In genomic region chr20:51542033-51542893, GRCh38 we compare ENCODE assay signal across 8 cellular contexts. TPM values are rescaled to one million over a fixed set of nuclear protein-coding genes. Genes with fewer than 3 reads are reported as not detected.
A peak's percentile ranks its signal among the peaks of the same experiment; 100 is the strongest.
DNase-seq lines count a peak whose midpoint lies in the region; ATAC-seq and TF ChIP-seq lines count a peak whose summit lies in the region.

Gene NFATC2 (minus strand): TSS chr20:51542719. CDS start chr20:51542499, 220 bp downstream.

- H3K36me3 ChIP-seq in liver (ENCODE audit: control insufficient read depth in 4 of 4, insufficient read depth in 3 of 4, low read depth in 1 of 4, low read length in 3 of 4): no peaks in the 10 kb centered on the region

- peak within 1 kb of the TSS; percentile 29 to 78 for H3K9ac ChIP-seq in liver (ENCODE audit: low read depth in 1 of 2, low read length in 2 of 2)

- H3K9me3 ChIP-seq in liver (ENCODE audit: control insufficient read depth in 4 of 4, low read length in 3 of 4): no peaks in the 10 kb centered on the region

- peak; percentile 47 for ATAC-seq in HG03280 (IDR thresholded peaks at IDR 0.05; ENCODE audit: unreplicated experiment)
- ATAC-seq in stimulated activated effector memory CD8-positive, alpha-beta T cell treated with anti-CD3 and anti-CD28 coated beads, Interleukin-12 subunit alpha, Interleukin-12 subunit beta, amount 100 ng/mL, for 72 hours: peak; percentile 66
- ATAC-seq in GM18858 (IDR thresholded peaks at IDR 0.05; ENCODE audit: unreplicated experiment): no peak

- 2% methylated on average over 72 of the region's 73 CpGs for WGBS in liver

- peak within 1 kb of the TSS; percentile 92 for H3K27ac Mint-ChIP-seq in stimulated activated effector memory CD8-positive, alpha-beta T cell treated with anti-CD3 and anti-CD28 coated beads, Interleukin-12 subunit alpha, Interleukin-12 subunit beta, amount 100 ng/mL, for 72 hours

- TF ChIP-seq RAD21 in liver (IDR thresholded peaks at IDR 0.05): peak; percentile 40 to 45

- peak within 1 kb of the TSS; percentile 95 for H3K4me3 Mint-ChIP-seq in stimulated activated effector memory CD8-positive, alpha-beta T cell treated with anti-CD3 and anti-CD28 coated beads, Interleukin-12 subunit alpha, Interleukin-12 subunit beta, amount 100 ng/mL, for 72 hours

- in situ Hi-C loops in astrocyte of the cerebellum (cut with HindIII; ENCODE audit: low sequenced_read_pairs): no loop called here

- H3K36me3 Mint-ChIP-seq in stimulated activated effector memory CD8-positive, alpha-beta T cell treated with anti-CD3 and anti-CD28 coated beads, Interleukin-12 subunit alpha, Interleukin-12 subunit beta, amount 100 ng/mL, for 72 hours: peaks cover 41% of the 10 kb centered on the region

- peak within 1 kb of the TSS; percentile 83 to 84 for H3K27ac ChIP-seq in liver (ENCODE audit: low read depth in 1 of 2, low read length in 2 of 2)

- peaks cover 56% of the 10 kb centered on the region for H3K4me1 Mint-ChIP-seq in stimulated activated effector memory CD8-positive, alpha-beta T cell treated with anti-CD3 and anti-CD28 coated beads, Interleukin-12 subunit alpha, Interleukin-12 subunit beta, amount 100 ng/mL, for 72 hours

- no peaks in the 10 kb centered on the region for H3K27me3 ChIP-seq in liver (ENCODE audit: control insufficient read depth in 4 of 4, insufficient read depth in 4 of 4, low read length in 3 of 4)

- H3K4me3 ChIP-seq in astrocyte of the cerebellum (ENCODE audit: low read depth, low read length) (peak within 1 kb of the TSS; percentile 23), liver (ENCODE audit: low read depth in 1 of 3, low read length in 3 of 3) (peak within 1 kb of the TSS; percentile 64 to 79 (median 75))

- peak; percentile 56 for DNase-seq in stimulated activated CD4-positive, alpha-beta T cell treated with anti-CD3 and anti-CD28 coated beads, Interleukin-12 subunit alpha, Interleukin-12 subunit beta, amount 100 ng/mL, for 4 hours
- no peak for DNase-seq in stimulated activated CD4-positive, alpha-beta T cell treated with anti-CD3 and anti-CD28 coated beads, Interleukin-2, amount 100 ng/mL, for 48 hours
- peak; percentile 40 to 68 (median 42) for DNase-seq in T-helper 1 cell
- no peak for DNase-seq in astrocyte of the cerebellum (ENCODE audit: low read depth)
- DNase-seq in stimulated activated effector memory CD8-positive, alpha-beta T cell treated with anti-CD3 and anti-CD28 coated beads, Interleukin-12 subunit alpha, Interleukin-12 subunit beta, amount 100 ng/mL, for 72 hours (ENCODE audit: low spot score in 2 of 2): peak; percentile 48 to 85

- TF ChIP-seq CTCF in astrocyte of the cerebellum (IDR thresholded peaks at IDR 0.05; ENCODE audit: low read depth, low read length, missing control alignments) (peak; percentile 28), liver (IDR thresholded peaks at IDR 0.05; ENCODE audit: low read depth, low read length, missing input control) (no peak)

- no peaks in the 10 kb centered on the region for H3K9me3 Mint-ChIP-seq in stimulated activated effector memory CD8-positive, alpha-beta T cell treated with anti-CD3 and anti-CD28 coated beads, Interleukin-12 subunit alpha, Interleukin-12 subunit beta, amount 100 ng/mL, for 72 hours

- H3K4me1 ChIP-seq in liver (ENCODE audit: control insufficient read depth in 4 of 4, insufficient read depth in 4 of 4, low read length in 3 of 4): peaks cover 5 to 32% (median 19%) of the 10 kb centered on the region in 4 donors

TF ChIP-seq in liver, 16 proteins besides CTCF, POLR2A, EP300 and RAD21:
- TF ChIP-seq GABPA (IDR thresholded peaks at IDR 0.05 in 1 of 2, conservative IDR thresholded peaks at IDR 0.05 in 1 of 2) (no peak), FOXA2 (IDR thresholded peaks at IDR 0.05) (no peak), HNF4A (conservative IDR thresholded peaks at IDR 0.05) (no peak), YY1 (IDR thresholded peaks at IDR 0.05) (no peak), NR2F2 (IDR thresholded peaks at IDR 0.05) (no peak), HNF4G (IDR thresholded peaks at IDR 0.05) (no peak), MAX (IDR thresholded peaks at IDR 0.05) (no peak), FOXA1 (IDR thresholded peaks at IDR 0.05) (no peak)
- TF ChIP-seq, protein P1, sequence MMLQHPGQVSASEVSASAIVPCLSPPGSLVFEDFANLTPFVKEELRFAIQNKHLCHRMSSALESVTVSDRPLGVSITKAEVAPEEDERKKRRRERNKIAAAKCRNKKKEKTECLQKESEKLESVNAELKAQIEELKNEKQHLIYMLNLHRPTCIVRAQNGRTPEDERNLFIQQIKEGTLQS (IDR thresholded peaks at IDR 0.05): no peak

RNA-seq across cellular contexts. Expression of gene NFATC2, which starts in this region (rescaled TPM):
- total RNA-seq in liver: 1 to 10 TPM; 3.5 to 6.7 TPM
- polyA plus RNA-seq in liver: 1 to 10 TPM; 1.2 to 1.6 TPM

Comparison
In these comparisons a context has a peak if more than half of its experiments do, and no peak if none do; other contexts are left out.
1. DNase-seq: peak in stimulated activated CD4-positive, alpha-beta T cell treated with anti-CD3 and anti-CD28 coated beads, Interleukin-12 subunit alpha, Interleukin-12 subunit beta, amount 100 ng/mL, for 4 hours (single experiment), T-helper 1 cell (5 of 5) and stimulated activated effector memory CD8-positive, alpha-beta T cell treated with anti-CD3 and anti-CD28 coated beads, Interleukin-12 subunit alpha, Interleukin-12 subunit beta, amount 100 ng/mL, for 72 hours (2 of 2); none in stimulated activated CD4-positive, alpha-beta T cell treated with anti-CD3 and anti-CD28 coated beads, Interleukin-2, amount 100 ng/mL, for 48 hours (0 of 2) and astrocyte of the cerebellum (single experiment).